In the genomic region with DNA sequence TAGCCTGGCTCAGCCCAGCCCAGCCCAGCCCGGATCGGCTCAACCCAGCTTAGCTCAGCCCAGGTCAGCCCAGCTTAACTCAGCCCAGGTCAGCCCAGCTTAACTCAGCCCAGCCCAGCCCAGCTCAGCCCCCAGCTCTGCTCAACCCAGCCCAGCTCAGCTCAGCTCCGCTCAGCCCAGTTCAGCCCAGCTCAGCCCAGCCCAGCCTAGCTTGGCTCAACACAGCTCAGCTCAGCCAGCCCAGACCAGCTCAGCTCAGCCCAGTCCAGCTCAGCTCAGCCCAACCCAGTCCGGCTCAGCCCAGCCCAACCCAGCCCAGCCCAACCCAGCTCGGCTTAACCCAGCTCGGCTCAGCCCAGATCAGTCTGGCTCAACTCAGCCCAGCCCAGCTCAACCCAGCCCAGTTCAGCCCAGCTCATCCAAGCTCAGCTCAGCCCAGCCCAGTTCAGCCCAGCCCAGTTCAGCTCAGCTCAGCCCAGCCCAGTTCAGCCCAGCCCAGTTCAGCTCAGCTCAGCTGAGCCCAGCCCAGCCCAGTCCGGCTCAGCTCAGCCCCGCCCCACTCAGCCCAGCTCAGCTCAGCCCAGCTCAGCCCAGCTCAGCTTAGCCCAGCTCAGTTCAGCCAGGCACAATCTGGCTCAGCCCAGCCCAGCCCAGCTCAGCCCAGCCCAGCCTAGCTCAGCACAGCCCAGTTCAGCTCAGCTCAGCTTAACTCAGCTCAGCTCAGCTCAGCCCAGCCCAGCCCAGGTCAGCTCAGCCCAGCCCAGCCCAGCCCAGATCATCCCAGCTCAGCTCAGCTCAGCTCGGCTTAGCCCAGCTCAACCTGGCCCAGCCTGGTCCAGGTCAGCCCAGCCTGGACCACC, we compare ENCODE assay signal across 10 cellular contexts.
A peak's percentile ranks its signal among the peaks of the same experiment; 100 is the strongest.
DNase-seq lines count a peak whose midpoint lies in the region; ATAC-seq and TF ChIP-seq lines count a peak whose summit lies in the region.
"Had no signal": no experiment of that assay in that cellular context is flagged by ENCODE, and none has a peak within 500 bp of the region (broad histone marks: within the 10 kb centered on the region; RNA-seq: fewer than 3 reads in every experiment).

No MANE protein-coding gene starts in this region.

- no peak for TF ChIP-seq POLR2A in right lobe of liver (IDR thresholded peaks at IDR 0.05)

- H3K36me3 ChIP-seq in right lobe of liver (no peaks in the 10 kb centered on the region), osteoblast (ENCODE audit: insufficient read depth, low read length) (no peaks in the 10 kb centered on the region)

- intact Hi-C loops in right lobe of liver (cut with DNase I): no loop called here

- H3K4me2 ChIP-seq in osteoblast (ENCODE audit: insufficient read depth, low read length): no peak overlapping the region
- H3K4me2 ChIP-seq: hepatocyte had no signal

- TF ChIP-seq CTCF in right lobe of liver (IDR thresholded peaks at IDR 0.05) (no peak), osteoblast (IDR thresholded peaks at IDR 0.05; ENCODE audit: extremely low read depth, low read depth, low read length) (no peak)

- DNase-seq in stimulated activated CD4-positive, alpha-beta T cell treated with anti-CD3 and anti-CD28 coated beads, Interleukin-15, amount 100 ng/mL, for 24 hours: peak; percentile 30
- no peak for DNase-seq in stimulated activated CD4-positive, alpha-beta T cell treated with anti-CD3 and anti-CD28 coated beads, Interleukin-2, amount 100 ng/mL, for 48 hours
- peak; percentile 15 for DNase-seq in activated CD8-positive, alpha-beta memory T cell treated with anti-CD3 and anti-CD28 coated beads, Interleukin-2, amount 50 U/mL, for 4 hours
- DNase-seq in right lobe of liver (peak; percentile 18 to 51 (median 43)), epidermal melanocyte (ENCODE audit: insufficient read length, low spot score) (no peak), osteoblast (ENCODE audit: insufficient read length, low spot score, missing footprints) (no peak)
- DNase-seq: AML-193 had no signal

- H3K27ac ChIP-seq in right lobe of liver (no peak overlapping the region), osteoblast (ENCODE audit: low read depth, low read length) (no peak overlapping the region)
- H3K27ac ChIP-seq: hepatocyte had no signal

- H3K4me1 ChIP-seq in right lobe of liver: no peaks in the 10 kb centered on the region
- no peaks in the 10 kb centered on the region for H3K4me1 ChIP-seq in osteoblast (ENCODE audit: insufficient read depth, low read length)

- no peaks in the 10 kb centered on the region for H3K79me2 ChIP-seq in osteoblast (ENCODE audit: insufficient read depth, low read length)
- H3K79me2 ChIP-seq: hepatocyte had no signal

- WGBS in right lobe of liver (ENCODE audit: insufficient coverage, low coverage, low lambda C conversion rate, missing lambda C conversion rate): no CpG with 5 or more reads among the region's 9 CpGs

- H3K9me3 ChIP-seq in right lobe of liver: no peaks in the 10 kb centered on the region
- H3K9me3 ChIP-seq in osteoblast (ENCODE audit: low read depth, low read length): no peaks in the 10 kb centered on the region

- H3K4me3 ChIP-seq in right lobe of liver (no peak overlapping the region), osteoblast (ENCODE audit: insufficient read depth, low read length) (no peak overlapping the region)
- H3K4me3 ChIP-seq: hepatocyte had no signal

- ATAC-seq in right lobe of liver (peak in 2 of 4 donors; percentile 9 to 15), GM19467 (IDR thresholded peaks at IDR 0.05; ENCODE audit: unreplicated experiment) (no peak), HG03095 (IDR thresholded peaks at IDR 0.05; ENCODE audit: unreplicated experiment) (no peak)

- H4K20me1 ChIP-seq in osteoblast (ENCODE audit: insufficient read depth, low read length): no peaks in the 10 kb centered on the region

- H2AFZ ChIP-seq in osteoblast (ENCODE audit: low read length): no peak overlapping the region
- H2AFZ ChIP-seq: hepatocyte had no signal

- H3K27me3 ChIP-seq in right lobe of liver (no peaks in the 10 kb centered on the region), osteoblast (ENCODE audit: insufficient read depth, low read length) (no peaks in the 10 kb centered on the region)
- H3K27me3 ChIP-seq: hepatocyte had no signal

Comparison
In these comparisons a context has a peak if more than half of its experiments do, and no peak if none do; other contexts are left out.
1. DNase-seq: peak in stimulated activated CD4-positive, alpha-beta T cell treated with anti-CD3 and anti-CD28 coated beads, Interleukin-15, amount 100 ng/mL, for 24 hours (single experiment), activated CD8-positive, alpha-beta memory T cell treated with anti-CD3 and anti-CD28 coated beads, Interleukin-2, amount 50 U/mL, for 4 hours (single experiment) and right lobe of liver (3 of 3); none in stimulated activated CD4-positive, alpha-beta T cell treated with anti-CD3 and anti-CD28 coated beads, Interleukin-2, amount 100 ng/mL, for 48 hours (0 of 2), epidermal melanocyte (single experiment) and osteoblast (single experiment).